In genomic region chr1:51990478-51990965, GRCh38 we compare ENCODE assay signal across 8 cellular contexts. TPM values are rescaled to one million over a fixed set of nuclear protein-coding genes. Genes with fewer than 3 reads are reported as not detected.
DNase-seq lines count a peak whose midpoint lies in the region; ATAC-seq, FAIRE-seq and TF ChIP-seq lines count a peak whose summit lies in the region.

Gene RAB3B (minus strand): TSS chr1:51990700. CDS start chr1:51977117, 13,583 bp downstream.

- H3K4me3 ChIP-seq in NB4 (ENCODE audit: low read depth, low read length) (no peak within 1 kb of the TSS), astrocyte (ENCODE audit: insufficient read depth, low read depth, low read length) (peak within 1 kb of the TSS; percentile 57), iPS-15b (ENCODE audit: low read depth, low read length) (peak within 1 kb of the TSS; percentile 71)

- H3K9me3 ChIP-seq in astrocyte (ENCODE audit: insufficient read depth, low read depth, low read length) (no peaks in the 10 kb centered on the region), iPS-15b (ENCODE audit: control insufficient read depth, insufficient read depth, low read length) (no peaks in the 10 kb centered on the region)

- peak within 1 kb of the TSS; percentile 42 for H2AFZ ChIP-seq in astrocyte (ENCODE audit: low read depth, low read length)

- peaks cover 3% of the 10 kb centered on the region for H3K36me3 Mint-ChIP-seq in astrocyte (ENCODE audit: low read depth, unreplicated experiment)

- TF ChIP-seq POLR2A in NB4 (IDR thresholded peaks at IDR 0.05; ENCODE audit: extremely low read depth, insufficient read length), result no peak

- H3K4me1 ChIP-seq in astrocyte (ENCODE audit: insufficient read depth, low read length) (no peaks in the 10 kb centered on the region), iPS-15b (ENCODE audit: control insufficient read depth, insufficient read depth, low read length) (peaks cover 2% of the 10 kb centered on the region)

- no peak for FAIRE-seq in astrocyte (lab: Jason Lieb, UNC)

- peak within 1 kb of the TSS; percentile 83 for H3K4me2 ChIP-seq in astrocyte (ENCODE audit: low read length)

- no peaks in the 10 kb centered on the region for H3K36me3 ChIP-seq in astrocyte (ENCODE audit: insufficient read depth, low read length)
- H3K36me3 ChIP-seq in iPS-15b (ENCODE audit: control insufficient read depth, insufficient read depth, low read length), result no peaks in the 10 kb centered on the region

- peak; percentile 70 for DNase-seq in COR-L47 (lab: John Stamatoyannopoulos, UW)
- peak; percentile 28 for DNase-seq in NB4 (ENCODE audit: low read depth)
- DNase-seq in T-helper 2 cell, result peak; percentile 45 to 71 (median 53)
- DNase-seq in astrocyte (ENCODE audit: low read depth), result peak; percentile 34
- peak; percentile 85 for DNase-seq in stimulated activated CD4-positive, alpha-beta T cell treated with anti-CD3 and anti-CD28 coated beads, Interleukin-12 subunit alpha, Interleukin-12 subunit beta, amount 100 ng/mL, for 4 hours

- H3K27me3 ChIP-seq in astrocyte (ENCODE audit: insufficient read depth, low read length) (peaks cover 2% of the 10 kb centered on the region), iPS-15b (ENCODE audit: control insufficient read depth, insufficient read depth, low read length) (peaks cover 11% of the 10 kb centered on the region)

- H3K4me1 Mint-ChIP-seq in astrocyte (ENCODE audit: low read depth, unreplicated experiment), result peaks cover 6% of the 10 kb centered on the region

- H3K27me3 Mint-ChIP-seq in astrocyte (ENCODE audit: low read depth, unreplicated experiment), result peaks cover 9% of the 10 kb centered on the region

- no peak for TF ChIP-seq CTCF in NB4 (IDR thresholded peaks at IDR 0.05; ENCODE audit: low read depth, low read length)
- no peak for TF ChIP-seq CTCF in astrocyte (IDR thresholded peaks at IDR 0.05; ENCODE audit: insufficient read depth, low read depth, low read length)

- H4K20me1 ChIP-seq in astrocyte (ENCODE audit: insufficient read depth, low read length), result no peaks in the 10 kb centered on the region

- peak within 1 kb of the TSS; percentile 90 for H3K4me3 Mint-ChIP-seq in astrocyte (ENCODE audit: unreplicated experiment)

- peak within 1 kb of the TSS; percentile 77 for H3K27ac Mint-ChIP-seq in astrocyte (ENCODE audit: unreplicated experiment)

- H3K9ac ChIP-seq in astrocyte (ENCODE audit: low read length) (peak within 1 kb of the TSS; percentile 76), iPS-15b (ENCODE audit: low read depth, low read length) (no peak within 1 kb of the TSS)

- no peaks in the 10 kb centered on the region for H3K79me2 ChIP-seq in astrocyte (ENCODE audit: insufficient read depth, low read length)

- ATAC-seq in GM21723 (IDR thresholded peaks at IDR 0.05; ENCODE audit: unreplicated experiment) (peak; percentile 80), GM18858 (IDR thresholded peaks at IDR 0.05; ENCODE audit: unreplicated experiment) (no peak)

- H3K9me3 Mint-ChIP-seq in astrocyte (ENCODE audit: unreplicated experiment), result no peaks in the 10 kb centered on the region

- no peak within 1 kb of the TSS for H3K27ac ChIP-seq in astrocyte (ENCODE audit: low read depth, low read length)

RNA-seq across cellular contexts. Expression of gene RAB3B, which starts in this region (rescaled TPM):
- 40.0 and 49.2 TPM in 2 replicates for total RNA-seq in astrocyte

Comparison
In these comparisons a context has a peak if more than half of its experiments do, and no peak if none do; other contexts are left out.
1. DNase-seq: peak in every context shown above with its lines; median percentile 85 in stimulated activated CD4-positive, alpha-beta T cell treated with anti-CD3 and anti-CD28 coated beads, Interleukin-12 subunit alpha, Interleukin-12 subunit beta, amount 100 ng/mL, for 4 hours; 70 in COR-L47; 53 in T-helper 2 cell; 34 in astrocyte; 28 in NB4.